ENCODE assay signal across 28 cellular contexts in the genomic region with DNA sequence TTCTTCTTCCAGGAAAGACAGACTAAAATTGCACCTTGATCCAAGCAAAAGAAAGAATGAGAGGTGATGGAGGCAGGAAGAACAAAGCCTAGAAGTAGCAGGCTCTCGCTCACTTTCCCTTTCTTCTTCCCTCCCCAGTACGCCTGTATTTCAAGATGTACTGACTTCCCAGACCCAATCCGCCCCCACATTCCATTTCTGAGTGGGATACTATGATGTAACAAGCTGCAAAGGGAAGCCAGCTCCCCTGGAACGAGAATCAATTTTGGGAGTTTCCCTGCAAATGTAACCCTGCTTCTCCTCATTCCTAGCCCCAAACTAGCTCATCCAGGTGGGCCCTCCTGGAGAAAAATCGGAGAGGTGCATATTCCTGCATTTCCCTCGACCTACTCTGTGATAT.
"Had no signal": no experiment of that assay in that cellular context is flagged by ENCODE, and none has a peak within 500 bp of the region (broad histone marks: within the 10 kb centered on the region; RNA-seq: fewer than 3 reads in every experiment).

No MANE protein-coding gene starts in this region.

- H3K36me3 Mint-ChIP-seq: naive thymus-derived CD8-positive, alpha-beta T cell; natural killer cell treated with Interleukin-12 subunit alpha and Interleukin-12 subunit beta and Interleukin-15 and Interleukin-18, amount 100 ng/mL, for 72 hours; stimulated activated memory B cell treated with anti-CD40 and anti-IgM and Interleukin-4, amounts not matched to agents 10 μg/mL and 1 μg/mL and 100 μg/mL, for 72 hours; type B pancreatic cell had no signal

- H3K4me1 Mint-ChIP-seq: naive thymus-derived CD8-positive, alpha-beta T cell; neural crest cell; stimulated activated memory B cell treated with anti-CD40 and anti-IgM and Interleukin-4, amounts not matched to agents 10 μg/mL and 1 μg/mL and 100 μg/mL, for 72 hours; stimulated activated naive CD8-positive, alpha-beta T cell treated with anti-CD3 and anti-CD28 coated beads, Interleukin-15, amount 100 ng/mL, for 72 hours had no signal

- H3K9me3 ChIP-seq: neutrophil, pancreas, prostate gland, right lobe of liver, sigmoid colon, suprapubic skin, testis, tibial artery, transverse colon, upper lobe of right lung, uterus had no signal

- H3K36me3 ChIP-seq: neutrophil, pancreas, prostate gland, right lobe of liver, sigmoid colon, suprapubic skin, tibial artery, transverse colon, upper lobe of right lung, uterus had no signal

- FAIRE-seq: pancreas, small intestine had no signal

- H3K4me3 Mint-ChIP-seq: naive thymus-derived CD8-positive, alpha-beta T cell; natural killer cell treated with Interleukin-12 subunit alpha and Interleukin-12 subunit beta and Interleukin-15 and Interleukin-18, amount 100 ng/mL, for 72 hours; nephron progenitor cell; neural crest cell; stimulated activated memory B cell treated with anti-CD40 and anti-IgM and Interleukin-4, amounts not matched to agents 10 μg/mL and 1 μg/mL and 100 μg/mL, for 72 hours; stimulated activated naive CD8-positive, alpha-beta T cell treated with anti-CD3 and anti-CD28 coated beads, Interleukin-15, amount 100 ng/mL, for 72 hours; type B pancreatic cell had no signal

- H3K27ac ChIP-seq: neutrophil, pancreas, prostate gland, right lobe of liver, sigmoid colon, suprapubic skin, testis, tibial artery, transverse colon, upper lobe of right lung, uterus had no signal

- H3K27ac Mint-ChIP-seq: naive thymus-derived CD8-positive, alpha-beta T cell; natural killer cell treated with Interleukin-12 subunit alpha and Interleukin-12 subunit beta and Interleukin-15 and Interleukin-18, amount 100 ng/mL, for 72 hours; nephron progenitor cell; stimulated activated memory B cell treated with anti-CD40 and anti-IgM and Interleukin-4, amounts not matched to agents 10 μg/mL and 1 μg/mL and 100 μg/mL, for 72 hours; type B pancreatic cell had no signal

- H3K4me1 ChIP-seq: pancreas, prostate gland, right lobe of liver, sigmoid colon, suprapubic skin, testis, tibial artery, transverse colon, upper lobe of right lung, uterus had no signal

- H3K27me3 Mint-ChIP-seq: natural killer cell treated with Interleukin-12 subunit alpha and Interleukin-12 subunit beta and Interleukin-15 and Interleukin-18, amount 100 ng/mL, for 72 hours; stimulated activated naive CD8-positive, alpha-beta T cell treated with anti-CD3 and anti-CD28 coated beads, Interleukin-15, amount 100 ng/mL, for 72 hours; type B pancreatic cell had no signal

- DNase-seq: naive thymus-derived CD8-positive, alpha-beta T cell; nephron progenitor cell; pancreas; right cardiac atrium; right lobe of liver; sigmoid colon; small intestine; stimulated activated CD4-positive, alpha-beta T cell treated with anti-CD3 and anti-CD28 coated beads, Interleukin-15, amount 100 ng/mL, for 24 hours; stimulated activated CD4-positive, alpha-beta T cell treated with anti-CD3 and anti-CD28 coated beads, Interleukin-2, amount 100 ng/mL, for 24 hours; stimulated activated CD4-positive, alpha-beta T cell treated with anti-CD3 and anti-CD28 coated beads, Interleukin-2, amount 100 ng/mL, for 48 hours; stimulated activated CD4-positive, alpha-beta T cell treated with anti-CD3 and anti-CD28 coated beads, Interleukin-4, amount 100 ng/mL, for 24 hours; stimulated activated CD8-positive, alpha-beta memory T cell treated with anti-CD3 and anti-CD28 coated beads, Interleukin-4, amount 100 ng/mL, for 48 hours; stimulated activated naive CD4-positive, alpha-beta T cell; stimulated activated naive CD8-positive, alpha-beta T cell treated with anti-CD3 and anti-CD28 coated beads, Interleukin-15, amount 100 ng/mL, for 72 hours; stimulated activated naive CD8-positive, alpha-beta T cell treated with anti-CD3 and anti-CD28 coated beads, Interleukin-15, Interleukin-2, amounts not matched to agents 100 U/mL and 50 U/mL, for 24 hours; substantia nigra; testis; tibial artery; transverse colon; upper lobe of right lung; uterus had no signal

- H3K27me3 ChIP-seq: neutrophil, pancreas, right lobe of liver, sigmoid colon, suprapubic skin, testis, tibial artery, transverse colon, upper lobe of right lung, uterus had no signal

- H3K9me3 Mint-ChIP-seq: nephron progenitor cell, neural crest cell, type B pancreatic cell had no signal

- H3K4me3 ChIP-seq: pancreas, prostate gland, right lobe of liver, sigmoid colon, suprapubic skin, testis, tibial artery, transverse colon, upper lobe of right lung, uterus had no signal
